Comparison of ENCODE assay signal across 12 cellular contexts in the genomic region with DNA sequence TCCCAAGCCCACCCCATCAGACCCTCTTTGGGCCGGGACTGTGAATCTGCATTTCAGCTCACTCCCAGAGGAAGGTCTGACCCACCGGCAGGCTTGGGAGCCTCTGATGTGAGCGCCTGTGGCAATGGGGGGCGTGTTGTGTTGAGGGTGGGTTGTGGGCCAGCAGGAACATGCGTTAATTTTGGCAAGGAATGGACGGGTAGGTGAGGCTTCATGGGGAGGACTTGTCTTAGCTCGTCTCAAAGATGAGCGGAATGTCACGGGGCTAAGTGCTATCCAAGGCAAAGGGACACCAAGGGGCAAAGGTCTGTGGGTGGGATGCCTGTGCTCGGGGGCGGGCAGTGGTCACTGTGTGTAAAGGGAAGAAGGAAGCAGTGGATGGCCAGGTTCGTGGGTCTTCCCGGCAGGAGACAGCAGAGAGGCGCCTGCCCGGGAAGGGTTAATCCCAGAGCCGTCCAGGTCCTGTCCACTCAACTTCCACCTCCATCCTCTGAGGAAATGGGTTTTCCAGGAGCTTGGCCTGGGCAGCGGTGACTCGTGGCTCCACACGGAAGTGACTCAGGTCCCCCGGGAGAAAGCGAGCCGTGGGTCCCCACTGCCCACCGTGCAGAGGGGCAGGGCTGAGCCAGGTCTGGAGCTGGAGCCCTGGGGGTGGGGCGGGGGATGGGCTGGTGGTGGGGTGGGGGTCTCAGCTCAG. TPM values are rescaled to one million over a fixed set of nuclear protein-coding genes. Genes with fewer than 3 reads are reported as not detected.
DNase-seq lines count a peak whose midpoint lies in the region; ATAC-seq and TF ChIP-seq lines count a peak whose summit lies in the region.
"Had no signal": no experiment of that assay in that cellular context is flagged by ENCODE, and none has a peak within 500 bp of the region (broad histone marks: within the 10 kb centered on the region; RNA-seq: fewer than 3 reads in every experiment).

No MANE protein-coding gene starts in this region.

- no peak overlapping the region for H3K4me3 ChIP-seq in Caco-2 (ENCODE audit: low read depth, low read length)
- H3K4me3 ChIP-seq in prostate gland: no peak overlapping the region
- H3K4me3 ChIP-seq: pancreas had no signal

- TF ChIP-seq CTCF in Caco-2 (IDR thresholded peaks at IDR 0.05; ENCODE audit: insufficient read depth in 1 of 2, low read depth in 1 of 2, low read length in 1 of 2, severe bottlenecking in 1 of 2, unreplicated experiment in 1 of 2) (no peak), RWPE1 (conservative IDR thresholded peaks at IDR 0.05; ENCODE audit: low read depth) (no peak), foreskin keratinocyte (conservative IDR thresholded peaks at IDR 0.05) (no peak), prostate gland (IDR thresholded peaks at IDR 0.05) (no peak)

- H3K27ac ChIP-seq in RWPE1 (peak overlapping the region; percentile 70), foreskin keratinocyte (no peak overlapping the region), prostate gland (peak overlapping the region; percentile 20 to 39)
- H3K27ac ChIP-seq: pancreas had no signal

- 33% methylated on average over 23 of the region's 24 CpGs for WGBS in prostate gland

- POLR2A ChIA-PET in Caco-2 (lab: Charles Lee) (no interaction called here), RWPE1 (lab: Yijun Ruan, JAX; ENCODE audit: low non-redundant PET) (no interaction called here)

- no peaks in the 10 kb centered on the region for H3K27me3 Mint-ChIP-seq in Caco-2 (ENCODE audit: insufficient read depth, unreplicated experiment)

- peaks cover 20% of the 10 kb centered on the region for H3K36me3 Mint-ChIP-seq in Caco-2 (ENCODE audit: insufficient read depth, unreplicated experiment)
- H3K36me3 Mint-ChIP-seq: IgD-negative memory B cell had no signal

- peaks cover 10% of the 10 kb centered on the region; the same call in 1 of the 2 replicates for H3K4me1 ChIP-seq in Caco-2
- peaks cover 16% of the 10 kb centered on the region for H3K4me1 ChIP-seq in foreskin keratinocyte
- H3K4me1 ChIP-seq in prostate gland (replicated peaks): no peaks in the 10 kb centered on the region

- ATAC-seq in foreskin keratinocyte (peak; percentile 9), GM21381 (IDR thresholded peaks at IDR 0.05; ENCODE audit: unreplicated experiment) (no peak)
- ATAC-seq: pancreas had no signal

- H3K9me3 ChIP-seq in Caco-2 (no peaks in the 10 kb centered on the region), prostate gland (no peaks in the 10 kb centered on the region)
- H3K9me3 ChIP-seq: pancreas had no signal

- intact Hi-C loops in Caco-2 (cut with micrococcal nuclease; ENCODE audit: unreplicated experiment) (loop anchor here (5.0 kb wide), 1 partner anchor 91 kb away; a partner anchor contains a TSS), prostate gland (cut with DNase I) (loop anchor here (5.0 kb wide), 2 partner anchors 54 to 136 kb away; no protein-coding TSS in a partner anchor)

- H3K27me3 ChIP-seq in Caco-2 (replicated peaks; ENCODE audit: control insufficient read depth, insufficient read depth, low read length): no peaks in the 10 kb centered on the region
- no peaks in the 10 kb centered on the region for H3K27me3 ChIP-seq in foreskin keratinocyte
- no peaks in the 10 kb centered on the region for H3K27me3 ChIP-seq in prostate gland (replicated peaks; ENCODE audit: insufficient read depth)
- H3K27me3 ChIP-seq: pancreas had no signal

- CTCF ChIA-PET in Caco-2 (lab: Charles Lee): interaction anchor here (0.6 to 3.6 kb wide), 4 partner anchors 45 to 361 kb away, joined by 4 to 24 read pairs (median 7); a partner anchor contains a TSS
- CTCF ChIA-PET in RWPE1 (lab: Yijun Ruan, JAX): interaction anchor here (0.5 to 3.2 kb wide), 5 partner anchors 8 to 943 kb away, joined by 3 to 12 read pairs (median 3); no protein-coding TSS in a partner anchor

- peaks cover 6% of the 10 kb centered on the region for H3K4me1 Mint-ChIP-seq in Caco-2 (ENCODE audit: low read depth, unreplicated experiment)

- H3K36me3 ChIP-seq in Caco-2 (ENCODE audit: control insufficient read depth, insufficient read depth, low read length): peaks cover 11% of the 10 kb centered on the region
- no peaks in the 10 kb centered on the region for H3K36me3 ChIP-seq in prostate gland

- TF ChIP-seq POLR2A in prostate gland (IDR thresholded peaks at IDR 0.05): no peak

- peak overlapping the region; percentile 86 for H3K27ac Mint-ChIP-seq in Caco-2 (ENCODE audit: unreplicated experiment)

- DNase-seq in Caco-2: no peak
- DNase-seq in RWPE1 (ENCODE audit: low spot score): no peak
- DNase-seq in foreskin keratinocyte: peak in 1 of 2 donors; percentile 62
- no peak for DNase-seq in prostate gland (ENCODE audit: low spot score)
- DNase-seq in NCI-H69 (lab: John Stamatoyannopoulos, UW): no peak
- DNase-seq in stimulated activated CD4-positive, alpha-beta T cell treated with anti-CD3 and anti-CD28 coated beads, Interleukin-2, amount 100 ng/mL, for 48 hours: no peak
- no peak for DNase-seq in inferior parietal cortex (ENCODE audit: extremely low spot score)
- DNase-seq: DMS53, NCI-H524 treated with DMSO at 0.1 percent for 48 hours, pancreas had no signal

- no peaks in the 10 kb centered on the region for H3K9me3 Mint-ChIP-seq in Caco-2 (ENCODE audit: unreplicated experiment)
- H3K9me3 Mint-ChIP-seq: IgD-negative memory B cell had no signal

- no TSS peak for BruUV-seq in Caco-2 (replicated peaks; lab: Mats Ljungman, UMichigan)

- H3K4me3 Mint-ChIP-seq in Caco-2 (ENCODE audit: unreplicated experiment): no peak overlapping the region

RNA-seq across cellular contexts. Expression of a gene that starts 17.4 kb away (rescaled TPM):
- total RNA-seq in Caco-2 (2022) (153 and 195 TPM in 2 replicates), foreskin keratinocyte (40.6 and 64.6 TPM in 2 replicates), prostate gland (100 to 1,000 TPM in 1 of 2 donors, 10 to 100 TPM in 1; 78.5 to 347 TPM)
- 35.5 and 50.5 TPM in 2 replicates for polyA plus RNA-seq in foreskin keratinocyte

RNA-seq across cellular contexts. Expression of a gene that starts 22.3 kb away (rescaled TPM):
- total RNA-seq in Caco-2 (2022): 0.25 TPM in 1 of 2 replicates, not detected in the other
- total RNA-seq in foreskin keratinocyte: not detected in 2 replicates
- not detected in 2 replicates for polyA plus RNA-seq in foreskin keratinocyte
- total RNA-seq in prostate gland: not detected
- polyA plus RNA-seq: IgD-negative memory B cell had no signal

RNA-seq across cellular contexts. Expression of a gene that starts 48.8 kb away (rescaled TPM):
- total RNA-seq in Caco-2 (2022): 1.1 and 1.2 TPM in 2 replicates
- total RNA-seq in foreskin keratinocyte: not detected in 2 replicates
- polyA plus RNA-seq in foreskin keratinocyte: not detected in 2 replicates
- total RNA-seq in prostate gland: 1 to 10 TPM in 1 of 2 donors, not detected in 1; 5.5 TPM
- polyA plus RNA-seq: IgD-negative memory B cell had no signal
